ENCODE assay signal across 7 cellular contexts in the genomic region with DNA sequence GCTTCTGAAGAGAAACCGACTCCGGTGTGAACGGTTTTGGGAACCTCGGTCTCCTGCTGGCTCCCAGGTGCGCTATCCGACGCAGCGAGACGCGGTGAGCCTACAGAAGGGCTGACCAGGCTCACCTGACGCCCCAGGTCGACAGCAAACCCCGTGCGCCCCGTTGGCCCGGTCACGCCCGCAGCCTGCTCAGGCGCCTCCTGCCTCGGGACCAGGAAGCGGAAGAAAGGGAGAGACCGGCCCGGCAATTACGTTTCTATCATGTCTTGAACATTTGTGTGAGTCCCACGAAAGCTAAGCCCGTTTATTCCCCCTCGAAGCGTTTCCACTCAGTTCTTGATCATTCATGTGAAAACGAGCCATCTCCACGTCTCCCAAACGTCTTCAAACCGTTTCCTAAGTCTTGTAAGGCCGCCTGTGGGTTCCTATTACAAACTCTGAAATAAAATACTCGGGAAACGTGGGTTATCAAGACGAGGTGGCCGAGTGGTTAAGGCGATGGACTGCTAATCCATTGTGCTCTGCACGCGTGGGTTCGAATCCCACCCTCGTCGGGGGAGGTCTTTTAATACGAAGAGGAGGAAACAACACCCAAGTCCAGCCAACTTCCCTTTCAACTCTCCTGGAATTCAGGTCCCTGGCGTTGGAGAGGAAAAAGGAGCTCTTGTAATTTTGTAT.
DNase-seq lines count a peak whose midpoint lies in the region; ATAC-seq, FAIRE-seq and TF ChIP-seq lines count a peak whose summit lies in the region.

No MANE protein-coding gene starts in this region.

- no peak for TF ChIP-seq POLR2A in suprapubic skin (IDR thresholded peaks at IDR 0.05)

- peaks cover 18% of the 10 kb centered on the region for H3K9me3 Mint-ChIP-seq in T-helper 2 cell treated with Interferon-gamma antibody and Interleukin-4, amounts not matched to agents 5 μg/mL and 100 μg/mL, for 36 hours

- peak overlapping the region; percentile 78 for H3K4me3 Mint-ChIP-seq in T-helper 2 cell treated with Interferon-gamma antibody and Interleukin-4, amounts not matched to agents 5 μg/mL and 100 μg/mL, for 36 hours

- H3K4me3 ChIP-seq in ectodermal cell (ENCODE audit: insufficient read depth, low read depth, low read length) = peak overlapping the region; percentile 40
- H3K4me3 ChIP-seq in suprapubic skin = peak overlapping the region; percentile 50

- H3K9me3 ChIP-seq in ectodermal cell (ENCODE audit: control insufficient read depth, low read length) (no peaks in the 10 kb centered on the region), suprapubic skin (no peaks in the 10 kb centered on the region)

- ATAC-seq in GM19455 (IDR thresholded peaks at IDR 0.05; ENCODE audit: unreplicated experiment) (no peak), GM21526 (IDR thresholded peaks at IDR 0.05; ENCODE audit: low FRiP score, unreplicated experiment) (no peak)

- no peak overlapping the region for H3K27ac Mint-ChIP-seq in T-helper 2 cell treated with Interferon-gamma antibody and Interleukin-4, amounts not matched to agents 5 μg/mL and 100 μg/mL, for 36 hours

- DNase-seq in GM19239 (ENCODE audit: insufficient read length, low spot score) (peak; percentile 12), mucosa of gallbladder (ENCODE audit: low spot score) (peak; percentile 28), suprapubic skin (ENCODE audit: low spot score in 2 of 2) (no peak)
- DNase-seq in T-helper 2 cell treated with Interferon-gamma antibody and Interleukin-4, amounts not matched to agents 5 μg/mL and 100 μg/mL, for 36 hours (ENCODE audit: low spot score) = no peak

- H3K27me3 ChIP-seq in ectodermal cell (ENCODE audit: control insufficient read depth, insufficient read depth, low read length, poor library complexity, severe bottlenecking) (peaks cover 54% of the 10 kb centered on the region), suprapubic skin (peaks cover 55% of the 10 kb centered on the region)

- FAIRE-seq in GM19239 (lab: Jason Lieb, UNC) = peak; percentile 66

- WGBS in ectodermal cell, 2 experiments = 2 to 3% methylated on average over 44 to 45 of the region's 45 CpGs
- 3% methylated on average over 24 of the region's 45 CpGs for WGBS in suprapubic skin

- peaks cover 17% of the 10 kb centered on the region for H3K4me1 Mint-ChIP-seq in T-helper 2 cell treated with Interferon-gamma antibody and Interleukin-4, amounts not matched to agents 5 μg/mL and 100 μg/mL, for 36 hours (ENCODE audit: low read depth)

- H3K4me1 ChIP-seq in ectodermal cell (ENCODE audit: control insufficient read depth, insufficient read depth, low read length) (no peaks in the 10 kb centered on the region), suprapubic skin (peaks cover 9% of the 10 kb centered on the region)

- peaks cover 7% of the 10 kb centered on the region for H3K36me3 Mint-ChIP-seq in T-helper 2 cell treated with Interferon-gamma antibody and Interleukin-4, amounts not matched to agents 5 μg/mL and 100 μg/mL, for 36 hours (ENCODE audit: low read depth)

- H3K27ac ChIP-seq in ectodermal cell (ENCODE audit: insufficient read depth, low read depth, low read length, poor library complexity, severe bottlenecking) (no peak overlapping the region), suprapubic skin (no peak overlapping the region)

- H3K36me3 ChIP-seq in ectodermal cell (ENCODE audit: control insufficient read depth, insufficient read depth, low read length) = no peaks in the 10 kb centered on the region
- H3K36me3 ChIP-seq in suprapubic skin = no peaks in the 10 kb centered on the region

- TF ChIP-seq CTCF in suprapubic skin (IDR thresholded peaks at IDR 0.05) = no peak

- peaks cover 54% of the 10 kb centered on the region for H3K27me3 Mint-ChIP-seq in T-helper 2 cell treated with Interferon-gamma antibody and Interleukin-4, amounts not matched to agents 5 μg/mL and 100 μg/mL, for 36 hours (ENCODE audit: low read depth)

- no peak for TF ChIP-seq EP300 in suprapubic skin (IDR thresholded peaks at IDR 0.05)

Comparison
In these comparisons a context has a peak if more than half of its experiments do, and no peak if none do; other contexts are left out.
1. DNase-seq: peak in GM19239 (single experiment) and mucosa of gallbladder (single experiment); none in T-helper 2 cell treated with Interferon-gamma antibody and Interleukin-4, amounts not matched to agents 5 μg/mL and 100 μg/mL, for 36 hours (single experiment) and suprapubic skin (0 of 2).